Comparison of ENCODE assay signal across 11 cellular contexts in genomic region chr10:3048114-3049019, GRCh38. TPM values are rescaled to one million over a fixed set of nuclear protein-coding genes. Genes with fewer than 3 reads are reported as not detected.
DNase-seq lines count a peak whose midpoint lies in the region; ATAC-seq and TF ChIP-seq lines count a peak whose summit lies in the region.
"Had no signal": no experiment of that assay in that cellular context is flagged by ENCODE, and none has a peak within 500 bp of the region (broad histone marks: within the 10 kb centered on the region; RNA-seq: fewer than 3 reads in every experiment).

No MANE protein-coding gene starts in this region.

- no peaks in the 10 kb centered on the region for H3K9me3 ChIP-seq in gastroesophageal sphincter
- H3K9me3 ChIP-seq in sigmoid colon, result no peaks in the 10 kb centered on the region
- no peaks in the 10 kb centered on the region for H3K9me3 ChIP-seq in upper lobe of right lung
- H3K9me3 ChIP-seq: ovary had no signal

- TF ChIP-seq CTCF in gastroesophageal sphincter (IDR thresholded peaks at IDR 0.05) (no peak), sigmoid colon (IDR thresholded peaks at IDR 0.05) (no peak), upper lobe of right lung (IDR thresholded peaks at IDR 0.05) (no peak)

- peak overlapping the region; percentile 78 to 92 (median 84) for H3K27ac ChIP-seq in gastroesophageal sphincter
- peak overlapping the region; percentile 79 to 93 (median 82) for H3K27ac ChIP-seq in sigmoid colon
- H3K27ac ChIP-seq in upper lobe of right lung, result no peak overlapping the region
- H3K27ac ChIP-seq: ovary had no signal

- intact Hi-C loops in sigmoid colon (cut with DNase I) (no loop called here), upper lobe of right lung (cut with DNase I) (no loop called here)

- peak; percentile 48 for ATAC-seq in SK-N-SH treated with all-trans-retinoic acid at 6 μM for 48 hours
- peak; percentile 57 for ATAC-seq in gastroesophageal sphincter
- ATAC-seq in upper lobe of right lung, result no peak
- no peak for ATAC-seq in HG03457 (IDR thresholded peaks at IDR 0.05; ENCODE audit: unreplicated experiment)

- H3K27me3 ChIP-seq in gastroesophageal sphincter (no peaks in the 10 kb centered on the region), sigmoid colon (no peaks in the 10 kb centered on the region), upper lobe of right lung (no peaks in the 10 kb centered on the region)
- H3K27me3 ChIP-seq: ovary had no signal

- peaks cover 8 to 64% (median 25%) of the 10 kb centered on the region in 3 donors for H3K4me1 ChIP-seq in gastroesophageal sphincter
- H3K4me1 ChIP-seq in sigmoid colon, result peaks cover 0 to 43% (median 38%) of the 10 kb centered on the region in 4 donors
- peaks cover 8% of the 10 kb centered on the region for H3K4me1 ChIP-seq in upper lobe of right lung

- H3K4me3 ChIP-seq in gastroesophageal sphincter, result no peak overlapping the region
- no peak overlapping the region for H3K4me3 ChIP-seq in sigmoid colon
- no peak overlapping the region for H3K4me3 ChIP-seq in upper lobe of right lung
- H3K4me3 ChIP-seq: ovary had no signal

- 14 to 33% methylated on average over 5 to 7 of the region's 17 CpGs for WGBS in gastroesophageal sphincter (ENCODE audit: low coverage in 1 of 2), 2 donors
- WGBS in sigmoid colon, 2 donors, result 70 to 81% methylated on average over 17 of the region's 17 CpGs

- DNase-seq in EL, result peak; percentile 54
- no peak for DNase-seq in sigmoid colon
- no peak for DNase-seq in upper lobe of right lung
- no peak for DNase-seq in stimulated activated CD4-positive, alpha-beta T cell treated with anti-CD3 and anti-CD28 coated beads, Interleukin-4, amount 100 ng/mL, for 4 hours
- no peak for DNase-seq in NAMALWA (ENCODE audit: low spot score)
- DNase-seq: effector memory CD4-positive, alpha-beta T cell; NCI-H1417; ovary had no signal

- no peak for TF ChIP-seq EP300 in gastroesophageal sphincter (IDR thresholded peaks at IDR 0.05)
- no peak for TF ChIP-seq EP300 in sigmoid colon (IDR thresholded peaks at IDR 0.05)

- H3K36me3 ChIP-seq in gastroesophageal sphincter, result no peaks in the 10 kb centered on the region
- H3K36me3 ChIP-seq in sigmoid colon, result no peaks in the 10 kb centered on the region
- H3K36me3 ChIP-seq in upper lobe of right lung, result no peaks in the 10 kb centered on the region
- H3K36me3 ChIP-seq: ovary had no signal

- TF ChIP-seq POLR2A in gastroesophageal sphincter (IDR thresholded peaks at IDR 0.05) (no peak), sigmoid colon (IDR thresholded peaks at IDR 0.05) (no peak)

TF ChIP-seq in SK-N-SH treated with all-trans-retinoic acid at 6 μM for 48 hours, 23 proteins besides CTCF, POLR2A, EP300 and RAD21:
- TF ChIP-seq RARB (CRISPR knock-in tag; IDR thresholded peaks at IDR 0.05) (no peak), PPARA (CRISPR knock-in tag; IDR thresholded peaks at IDR 0.05; ENCODE audit: borderline replicate concordance) (no peak), POU6F1 (CRISPR knock-in tag; IDR thresholded peaks at IDR 0.05; ENCODE audit: borderline replicate concordance, low read depth) (no peak), CREB5 (CRISPR knock-in tag; IDR thresholded peaks at IDR 0.05; ENCODE audit: low read depth) (no peak), PATZ1 (CRISPR knock-in tag; IDR thresholded peaks at IDR 0.05; ENCODE audit: borderline replicate concordance) (no peak), ZC3H10 (CRISPR knock-in tag; IDR thresholded peaks at IDR 0.05) (no peak), SNAI2 (CRISPR knock-in tag; IDR thresholded peaks at IDR 0.05) (no peak), CSDC2 (CRISPR knock-in tag; IDR thresholded peaks at IDR 0.05) (no peak), ZFP3 (CRISPR knock-in tag; IDR thresholded peaks at IDR 0.05) (no peak), ARNTL (CRISPR knock-in tag; IDR thresholded peaks at IDR 0.05; ENCODE audit: borderline replicate concordance, low read depth) (no peak), OSR1 (CRISPR knock-in tag; IDR thresholded peaks at IDR 0.05) (no peak), TSHZ2 (CRISPR knock-in tag; IDR thresholded peaks at IDR 0.05) (no peak), TOX (CRISPR knock-in tag; IDR thresholded peaks at IDR 0.05; ENCODE audit: borderline replicate concordance) (no peak), ZNF70 (CRISPR knock-in tag; IDR thresholded peaks at IDR 0.05) (no peak), ZFP30 (CRISPR knock-in tag; IDR thresholded peaks at IDR 0.05) (no peak), ISL1 (CRISPR knock-in tag; IDR thresholded peaks at IDR 0.05) (no peak), ZNF565 (CRISPR knock-in tag; conservative IDR thresholded peaks at IDR 0.05; ENCODE audit: low read depth) (no peak), TCF4 (CRISPR knock-in tag; IDR thresholded peaks at IDR 0.05; ENCODE audit: borderline replicate concordance) (no peak)

RNA-seq across cellular contexts. Expression of gene PFKP, which starts 19.0 kb away (rescaled TPM):
- total RNA-seq in gastroesophageal sphincter (100 to 1,000 TPM in 3 of 4 donors, 10 to 100 TPM in 1; 64.3 to 261 (median 107) TPM), sigmoid colon (10 to 100 TPM; 27.5 to 94.7 (median 58.4) TPM), upper lobe of right lung (29.3 TPM)
- 100 to 1,000 TPM in 1 of 3 donors, 10 to 100 TPM in 2; 26.4 to 105 (median 40.2) TPM for polyA plus RNA-seq in sigmoid colon

Comparison
In these comparisons a context has a peak if more than half of its experiments do, and no peak if none do; other contexts are left out.
1. ATAC-seq: peak in SK-N-SH treated with all-trans-retinoic acid at 6 μM for 48 hours (single experiment) and gastroesophageal sphincter (single experiment); none in upper lobe of right lung (single experiment) and HG03457 (single experiment).